In genomic region chr2:46297546-46298271, GRCh38 we compare ENCODE assay signal across 8 cellular contexts. TPM values are rescaled to one million over a fixed set of nuclear protein-coding genes. Genes with fewer than 3 reads are reported as not detected.
DNase-seq lines count a peak whose midpoint lies in the region; ATAC-seq and TF ChIP-seq lines count a peak whose summit lies in the region.

No MANE protein-coding gene starts in this region.

- H3K27me3 ChIP-seq in cardiac muscle cell: peaks cover 74% of the 10 kb centered on the region
- no peaks in the 10 kb centered on the region for H3K27me3 ChIP-seq in psoas muscle (ENCODE audit: insufficient read depth in 3 of 3, low read length in 2 of 3)

- ATAC-seq in HG03039 (IDR thresholded peaks at IDR 0.05; ENCODE audit: unreplicated experiment) (peak; percentile 26), psoas muscle (peak; percentile 39 to 54 (median 42))

- WGBS in psoas muscle, 3 donors: 0 to 1% (median 1%) methylated on average over 65 of the region's 65 CpGs

- H3K4me3 ChIP-seq in cardiac muscle cell (peak overlapping the region; percentile 61), psoas muscle (peak overlapping the region; percentile 83)

- H3K4me1 ChIP-seq in cardiac muscle cell (ENCODE audit: low read depth) (peaks cover 10% of the 10 kb centered on the region), psoas muscle (no peaks in the 10 kb centered on the region)

- H3K9me3 ChIP-seq in cardiac muscle cell (ENCODE audit: low read depth): no peaks in the 10 kb centered on the region
- H3K9me3 ChIP-seq in psoas muscle: no peaks in the 10 kb centered on the region

- DNase-seq in NCI-H1436 (lab: John Stamatoyannopoulos, UW) (peak; percentile 54), NCI-H1436 treated with DMSO at 0.1 percent for 48 hours (lab: John Stamatoyannopoulos, UW) (no peak), cardiac muscle cell (ENCODE audit: low read depth in 1 of 2, low spot score in 1 of 2) (peak in 1 of 2 donors; percentile 28), psoas muscle (peak; percentile 70 to 73), RKO (ENCODE audit: low spot score) (no peak)
- DNase-seq in activated gamma-delta T cell treated with anti-CD3 and anti-CD28 coated beads, Interleukin-2, amount 50 U/mL, for 16 hours (ENCODE audit: low read depth): peak; percentile 57

- no peak for TF ChIP-seq CTCF in cardiac muscle cell (IDR thresholded peaks at IDR 0.05; ENCODE audit: low read depth, low read length)
- no peak for TF ChIP-seq CTCF in psoas muscle (IDR thresholded peaks at IDR 0.05)

- H3K36me3 ChIP-seq in cardiac muscle cell (no peaks in the 10 kb centered on the region), psoas muscle (ENCODE audit: insufficient read depth in 1 of 2, low read depth in 1 of 2) (no peaks in the 10 kb centered on the region)

- H3K27ac ChIP-seq in cardiac muscle cell (no peak overlapping the region), psoas muscle (peak overlapping the region; percentile 90)

- intact Hi-C loops in psoas muscle (cut with DNase I): loop anchor here (5.0 to 10.0 kb wide), 4 partner anchors 40 to 233 kb away; no protein-coding TSS in a partner anchor

TF ChIP-seq in PFSK-1, 5 proteins besides CTCF, POLR2A, EP300 and RAD21:
- TF ChIP-seq POLR2AphosphoS5 (IDR thresholded peaks at IDR 0.05; ENCODE audit: low read depth, low read length) (0 out of 2 replicates have a peak, but pooled peaks have one; percentile 2), TAF1 (IDR thresholded peaks at IDR 0.05; ENCODE audit: borderline replicate concordance, insufficient read depth, low read length) (no peak), REST (IDR thresholded peaks at IDR 0.05; ENCODE audit: insufficient read depth in 1 of 2, low read depth in 2 of 2, low read length in 2 of 2) (no peak), SIN3A (IDR thresholded peaks at IDR 0.05; ENCODE audit: borderline replicate concordance, insufficient read depth, low read length) (peak; percentile 61; the same call in 1 of the 2 replicates)

RNA-seq across cellular contexts. Expression of gene EPAS1, which starts 0.5 kb away (rescaled TPM):
- polyA plus RNA-seq in PFSK-1 (2012; ENCODE audit: insufficient read length, low read depth): 236 TPM
- total RNA-seq in cardiac muscle cell (4.8 and 7.3 TPM in 2 replicates), psoas muscle (100 to 1,000 TPM in 2 of 4 donors, 10 to 100 TPM in 2; 44.3 to 123 (median 98.3) TPM)
- polyA plus RNA-seq in cardiac muscle cell (1.4 and 1.9 TPM in 2 replicates), psoas muscle (100 to 1,000 TPM in 1 of 3 donors, 10 to 100 TPM in 2; 39.2 to 112 (median 49.9) TPM)

Comparison
In these comparisons a context has a peak if more than half of its experiments do, and no peak if none do; other contexts are left out.
1. DNase-seq: peak in NCI-H1436 (single experiment), activated gamma-delta T cell treated with anti-CD3 and anti-CD28 coated beads, Interleukin-2, amount 50 U/mL, for 16 hours (single experiment) and psoas muscle (2 of 2); none in NCI-H1436 treated with DMSO at 0.1 percent for 48 hours (single experiment) and RKO (single experiment).